Comparison of ENCODE assay signal across 20 cellular contexts in genomic region chr5:60386398-60386797, GRCh38.
"Had no signal": no experiment of that assay in that cellular context is flagged by ENCODE, and none has a peak within 500 bp of the region (broad histone marks: within the 10 kb centered on the region; RNA-seq: fewer than 3 reads in every experiment).

No MANE protein-coding gene starts in this region.

- DNase-seq: activated CD4-positive, alpha-beta T cell treated with anti-CD3 and anti-CD28 coated beads for 36 hours; activated CD4-positive, alpha-beta T cell treated with anti-CD3 and anti-CD28 coated beads, Interleukin-2, amount 50 U/mL, for 4 hours; activated CD8-positive, alpha-beta memory T cell treated with anti-CD3 and anti-CD28 coated beads, Interleukin-2, amount 50 U/mL, for 48 hours; activated naive CD4-positive, alpha-beta T cell treated with Interleukin-2 at 50 U/mL for 16 hours; activated naive CD8-positive, alpha-beta T cell treated with anti-CD3 and anti-CD28 coated beads for 36 hours; activated T-cell treated with anti-CD3 and anti-CD28 coated beads, Interleukin-2, amount 50 U/mL, for 48 hours; esophagus squamous epithelium; gastrocnemius medialis; hypothalamus; islet precursor cell; left cardiac atrium; midbrain; occipital lobe; stimulated activated CD4-positive, alpha-beta T cell treated with anti-CD3 and anti-CD28 coated beads, Interleukin-2, amount 100 ng/mL, for 48 hours; stimulated activated CD8-positive, alpha-beta memory T cell treated with anti-CD3 and anti-CD28 coated beads, Interleukin-4, amount 100 ng/mL, for 48 hours; stimulated activated naive B cell treated with anti-CD40 and anti-IgM and Interleukin-4, amounts not matched to agents 10 μg/mL and 1 μg/mL and 100 μg/mL, for 72 hours; T-helper 1 cell; testis; upper lobe of left lung had no signal

- H3K4me3 ChIP-seq: coronary artery, esophagus squamous epithelium, gastrocnemius medialis, testis, upper lobe of left lung had no signal

- H3K27ac ChIP-seq: esophagus squamous epithelium, gastrocnemius medialis, testis, upper lobe of left lung had no signal

- H3K36me3 ChIP-seq: esophagus squamous epithelium, gastrocnemius medialis, upper lobe of left lung had no signal

- ATAC-seq: activated CD4-positive, alpha-beta T cell treated with anti-CD3 and anti-CD28 coated beads for 36 hours; gastrocnemius medialis; left cardiac atrium; stimulated activated naive B cell treated with anti-CD40 and anti-IgM and Interleukin-4, amounts not matched to agents 10 μg/mL and 1 μg/mL and 100 μg/mL, for 72 hours had no signal

- H3K9me3 ChIP-seq: esophagus squamous epithelium, gastrocnemius medialis, testis, upper lobe of left lung had no signal

- H3K27me3 ChIP-seq: esophagus squamous epithelium, gastrocnemius medialis, testis, upper lobe of left lung had no signal

- H3K4me1 ChIP-seq: esophagus squamous epithelium, gastrocnemius medialis, testis, upper lobe of left lung had no signal
